In the genomic region with DNA sequence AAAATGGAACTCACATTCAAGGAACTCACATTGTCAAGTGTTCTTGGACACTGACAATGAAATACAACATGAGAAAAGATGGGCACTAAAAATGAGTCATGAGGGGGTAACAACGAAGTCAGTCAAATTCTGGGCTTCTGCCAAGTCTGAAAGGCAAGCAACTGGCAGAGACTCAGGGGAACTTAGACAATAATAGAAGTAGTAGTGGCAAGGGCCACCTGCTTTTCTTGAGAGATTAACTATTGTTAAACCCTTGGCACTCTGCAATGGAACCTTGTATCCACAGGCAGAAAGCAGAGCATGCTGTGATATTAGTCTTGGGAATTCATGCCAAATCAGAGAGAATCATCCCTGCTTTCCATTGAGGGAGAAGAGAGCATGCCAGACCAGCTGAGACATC, we compare ENCODE assay signal across 1 cellular context.
TF ChIP-seq lines count a peak whose summit lies in the region.

No MANE protein-coding gene starts in this region.

TF ChIP-seq in SK-N-SH, 30 proteins besides CTCF, POLR2A, EP300 and RAD21 (continued from another document):
- TF ChIP-seq, protein P1, sequence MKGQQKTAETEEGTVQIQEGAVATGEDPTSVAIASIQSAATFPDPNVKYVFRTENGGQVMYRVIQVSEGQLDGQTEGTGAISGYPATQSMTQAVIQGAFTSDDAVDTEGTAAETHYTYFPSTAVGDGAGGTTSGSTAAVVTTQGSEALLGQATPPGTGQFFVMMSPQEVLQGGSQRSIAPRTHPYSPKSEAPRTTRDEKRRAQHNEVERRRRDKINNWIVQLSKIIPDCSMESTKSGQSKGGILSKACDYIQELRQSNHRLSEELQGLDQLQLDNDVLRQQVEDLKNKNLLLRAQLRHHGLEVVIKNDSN (IDR thresholded peaks at IDR 0.05; ENCODE audit: borderline replicate concordance, low read depth) = no peak
- no peak for TF ChIP-seq ELF1 (IDR thresholded peaks at IDR 0.05)
- TF ChIP-seq RCOR1 (IDR thresholded peaks at IDR 0.05; ENCODE audit: low read length) = no peak
- no peak for TF ChIP-seq RXRA (IDR thresholded peaks at IDR 0.05; ENCODE audit: borderline replicate concordance, low read depth)
- TF ChIP-seq POLR2AphosphoS5 (IDR thresholded peaks at IDR 0.05; ENCODE audit: low read depth, low read length) = no peak
- TF ChIP-seq MEF2A (IDR thresholded peaks at IDR 0.05; ENCODE audit: borderline replicate concordance, low read depth) = no peak
- TF ChIP-seq NFIC (IDR thresholded peaks at IDR 0.05; ENCODE audit: borderline replicate concordance) = no peak
- no peak for TF ChIP-seq TEAD4 (IDR thresholded peaks at IDR 0.05; ENCODE audit: borderline replicate concordance, insufficient read depth)
